Comparison of ENCODE assay signal across 27 cellular contexts in genomic region chr1:185696419-185697150, GRCh38. TPM values are rescaled to one million over a fixed set of nuclear protein-coding genes. Genes with fewer than 3 reads are reported as not detected.
DNase-seq lines count a peak whose midpoint lies in the region; ATAC-seq and TF ChIP-seq lines count a peak whose summit lies in the region.
"Had no signal": no experiment of that assay in that cellular context is flagged by ENCODE, and none has a peak within 500 bp of the region (broad histone marks: within the 10 kb centered on the region; RNA-seq: fewer than 3 reads in every experiment).

No MANE protein-coding gene starts in this region.

- no peak overlapping the region for H3K4me3 ChIP-seq in left lung
- H3K4me3 ChIP-seq in GM23338: no peak overlapping the region
- no peak overlapping the region for H3K4me3 ChIP-seq in tibial artery
- H3K4me3 ChIP-seq: breast epithelium, colonic mucosa, esophagus squamous epithelium, GM12878, spleen, tibial nerve had no signal

- H3K27ac Mint-ChIP-seq in GM23338: no peak overlapping the region
- H3K27ac Mint-ChIP-seq: CD8-positive, alpha-beta T cell; endodermal cell had no signal

- H3K9me2 ChIP-seq in GM23338 (ENCODE audit: insufficient read depth): no peaks in the 10 kb centered on the region

- no peak overlapping the region for H3K4me3 Mint-ChIP-seq in GM23338
- H3K4me3 Mint-ChIP-seq: CD8-positive, alpha-beta T cell; endodermal cell; naive B cell had no signal

- H3K9me3 ChIP-seq in left lung: no peaks in the 10 kb centered on the region
- H3K9me3 ChIP-seq in tibial artery: no peaks in the 10 kb centered on the region
- H3K9me3 ChIP-seq: breast epithelium, colonic mucosa, esophagus squamous epithelium, spleen, tibial nerve had no signal

- H3K4me2 ChIP-seq in GM23338: no peak overlapping the region
- H3K4me2 ChIP-seq: KMS-11 had no signal

- H3F3A ChIP-seq in GM23338 (replicated peaks; ENCODE audit: low read depth): no peaks in the 10 kb centered on the region

- H3K36me3 ChIP-seq in left lung: no peaks in the 10 kb centered on the region
- no peaks in the 10 kb centered on the region for H3K36me3 ChIP-seq in GM23338 (ENCODE audit: insufficient read depth)
- H3K36me3 ChIP-seq in tibial artery: no peaks in the 10 kb centered on the region
- H3K36me3 ChIP-seq: breast epithelium, colonic mucosa, esophagus squamous epithelium, spleen, tibial nerve had no signal

- H2AFZ ChIP-seq in GM23338: no peak overlapping the region

- H3K79me2 ChIP-seq in GM23338 (replicated peaks; ENCODE audit: insufficient read depth): no peaks in the 10 kb centered on the region

- no peaks in the 10 kb centered on the region for H4K20me1 ChIP-seq in GM23338 (replicated peaks; ENCODE audit: insufficient read depth)

- no peaks in the 10 kb centered on the region for H3K9me3 Mint-ChIP-seq in GM23338
- H3K9me3 Mint-ChIP-seq: CD8-positive, alpha-beta T cell; endodermal cell had no signal

- peaks cover 7% of the 10 kb centered on the region for H3K27me3 Mint-ChIP-seq in GM23338 (ENCODE audit: insufficient read depth, low read depth, poor library complexity)

- H3K27ac ChIP-seq in left lung (no peak overlapping the region), GM23338 (ENCODE audit: low read depth) (no peak overlapping the region), tibial artery (no peak overlapping the region)
- H3K27ac ChIP-seq: breast epithelium, colonic mucosa, esophagus squamous epithelium, KMS-11, spleen, tibial nerve had no signal

- H3K36me3 Mint-ChIP-seq in GM23338 (ENCODE audit: low read depth): no peaks in the 10 kb centered on the region
- H3K36me3 Mint-ChIP-seq: CD8-positive, alpha-beta T cell had no signal

- TF ChIP-seq CTCF in left lung (IDR thresholded peaks at IDR 0.05) (no peak), GM23338 (conservative IDR thresholded peaks at IDR 0.05; ENCODE audit: low read depth in 2 of 2) (no peak), tibial artery (IDR thresholded peaks at IDR 0.05) (no peak)

- DNase-seq in DMS53 (lab: John Stamatoyannopoulos, UW): peak; percentile 95
- peak; percentile 69 for DNase-seq in NCI-H1417 treated with DMSO at 0.1 percent for 48 hours (lab: John Stamatoyannopoulos, UW)
- peak; percentile 45 for DNase-seq in NCI-H748 treated with DMSO at 0.1 percent for 48 hours (lab: John Stamatoyannopoulos, UW)
- DNase-seq in left lung: no peak
- DNase-seq in dedifferentiated amniotic fluid mesenchymal stem cell (ENCODE audit: extremely low spot score): no peak
- no peak for DNase-seq in NCI-H526 (lab: John Stamatoyannopoulos, UW)
- no peak for DNase-seq in GM23338 (ENCODE audit: low spot score)
- no peak for DNase-seq in tibial artery
- DNase-seq: activated CD4-positive, alpha-beta T cell treated with anti-CD3 and anti-CD28 coated beads for 1 hour; activated naive CD4-positive, alpha-beta T cell; activated T-cell treated with anti-CD3 and anti-CD28 coated beads, Interleukin-2, amount 50 U/mL, for 1 hour; AML-193; amniotic stem cell; CD8-positive, alpha-beta T cell; colonic mucosa; endodermal cell; esophagus squamous epithelium; naive B cell; NCI-H2227 treated with DMSO at 0.1 percent for 48 hours; Right ventricle myocardium superior; spleen; stimulated activated CD4-positive, alpha-beta T cell treated with anti-CD3 and anti-CD28 coated beads, Interleukin-4, amount 100 ng/mL, for 24 hours; stimulated activated naive CD4-positive, alpha-beta T cell treated with Interleukin-2 at 50 U/mL for 16 hours had no signal

- peaks cover 0 to 18% of the 10 kb centered on the region in 2 donors for H3K4me1 ChIP-seq in left lung
- H3K4me1 ChIP-seq in GM23338 (ENCODE audit: insufficient read depth): peaks cover 4% of the 10 kb centered on the region
- H3K4me1 ChIP-seq in tibial artery: no peaks in the 10 kb centered on the region
- H3K4me1 ChIP-seq: breast epithelium, esophagus squamous epithelium had no signal

- H3K27me3 ChIP-seq in left lung (peaks cover 0 to 5% of the 10 kb centered on the region in 2 donors), GM23338 (ENCODE audit: insufficient read depth) (peaks cover 22% of the 10 kb centered on the region; the same call in 1 of the 2 replicates), tibial artery (no peaks in the 10 kb centered on the region)
- H3K27me3 ChIP-seq: colonic mucosa, esophagus squamous epithelium, tibial nerve had no signal

- peak; percentile 89 for ATAC-seq in left lung
- ATAC-seq in GM23338: no peak
- ATAC-seq: CD8-positive, alpha-beta T cell; GM12878 had no signal

- intact Hi-C loops in left lung (cut with DNase I) (no loop called here), tibial artery (cut with DNase I; ENCODE audit: low total_unique reads) (no loop called here)

- H3K4me1 Mint-ChIP-seq in GM23338: peaks cover 26% of the 10 kb centered on the region

TF ChIP-seq in GM23338, 12 proteins besides CTCF, POLR2A, EP300 and RAD21 (continues in another document):
- TF ChIP-seq, protein P1, sequence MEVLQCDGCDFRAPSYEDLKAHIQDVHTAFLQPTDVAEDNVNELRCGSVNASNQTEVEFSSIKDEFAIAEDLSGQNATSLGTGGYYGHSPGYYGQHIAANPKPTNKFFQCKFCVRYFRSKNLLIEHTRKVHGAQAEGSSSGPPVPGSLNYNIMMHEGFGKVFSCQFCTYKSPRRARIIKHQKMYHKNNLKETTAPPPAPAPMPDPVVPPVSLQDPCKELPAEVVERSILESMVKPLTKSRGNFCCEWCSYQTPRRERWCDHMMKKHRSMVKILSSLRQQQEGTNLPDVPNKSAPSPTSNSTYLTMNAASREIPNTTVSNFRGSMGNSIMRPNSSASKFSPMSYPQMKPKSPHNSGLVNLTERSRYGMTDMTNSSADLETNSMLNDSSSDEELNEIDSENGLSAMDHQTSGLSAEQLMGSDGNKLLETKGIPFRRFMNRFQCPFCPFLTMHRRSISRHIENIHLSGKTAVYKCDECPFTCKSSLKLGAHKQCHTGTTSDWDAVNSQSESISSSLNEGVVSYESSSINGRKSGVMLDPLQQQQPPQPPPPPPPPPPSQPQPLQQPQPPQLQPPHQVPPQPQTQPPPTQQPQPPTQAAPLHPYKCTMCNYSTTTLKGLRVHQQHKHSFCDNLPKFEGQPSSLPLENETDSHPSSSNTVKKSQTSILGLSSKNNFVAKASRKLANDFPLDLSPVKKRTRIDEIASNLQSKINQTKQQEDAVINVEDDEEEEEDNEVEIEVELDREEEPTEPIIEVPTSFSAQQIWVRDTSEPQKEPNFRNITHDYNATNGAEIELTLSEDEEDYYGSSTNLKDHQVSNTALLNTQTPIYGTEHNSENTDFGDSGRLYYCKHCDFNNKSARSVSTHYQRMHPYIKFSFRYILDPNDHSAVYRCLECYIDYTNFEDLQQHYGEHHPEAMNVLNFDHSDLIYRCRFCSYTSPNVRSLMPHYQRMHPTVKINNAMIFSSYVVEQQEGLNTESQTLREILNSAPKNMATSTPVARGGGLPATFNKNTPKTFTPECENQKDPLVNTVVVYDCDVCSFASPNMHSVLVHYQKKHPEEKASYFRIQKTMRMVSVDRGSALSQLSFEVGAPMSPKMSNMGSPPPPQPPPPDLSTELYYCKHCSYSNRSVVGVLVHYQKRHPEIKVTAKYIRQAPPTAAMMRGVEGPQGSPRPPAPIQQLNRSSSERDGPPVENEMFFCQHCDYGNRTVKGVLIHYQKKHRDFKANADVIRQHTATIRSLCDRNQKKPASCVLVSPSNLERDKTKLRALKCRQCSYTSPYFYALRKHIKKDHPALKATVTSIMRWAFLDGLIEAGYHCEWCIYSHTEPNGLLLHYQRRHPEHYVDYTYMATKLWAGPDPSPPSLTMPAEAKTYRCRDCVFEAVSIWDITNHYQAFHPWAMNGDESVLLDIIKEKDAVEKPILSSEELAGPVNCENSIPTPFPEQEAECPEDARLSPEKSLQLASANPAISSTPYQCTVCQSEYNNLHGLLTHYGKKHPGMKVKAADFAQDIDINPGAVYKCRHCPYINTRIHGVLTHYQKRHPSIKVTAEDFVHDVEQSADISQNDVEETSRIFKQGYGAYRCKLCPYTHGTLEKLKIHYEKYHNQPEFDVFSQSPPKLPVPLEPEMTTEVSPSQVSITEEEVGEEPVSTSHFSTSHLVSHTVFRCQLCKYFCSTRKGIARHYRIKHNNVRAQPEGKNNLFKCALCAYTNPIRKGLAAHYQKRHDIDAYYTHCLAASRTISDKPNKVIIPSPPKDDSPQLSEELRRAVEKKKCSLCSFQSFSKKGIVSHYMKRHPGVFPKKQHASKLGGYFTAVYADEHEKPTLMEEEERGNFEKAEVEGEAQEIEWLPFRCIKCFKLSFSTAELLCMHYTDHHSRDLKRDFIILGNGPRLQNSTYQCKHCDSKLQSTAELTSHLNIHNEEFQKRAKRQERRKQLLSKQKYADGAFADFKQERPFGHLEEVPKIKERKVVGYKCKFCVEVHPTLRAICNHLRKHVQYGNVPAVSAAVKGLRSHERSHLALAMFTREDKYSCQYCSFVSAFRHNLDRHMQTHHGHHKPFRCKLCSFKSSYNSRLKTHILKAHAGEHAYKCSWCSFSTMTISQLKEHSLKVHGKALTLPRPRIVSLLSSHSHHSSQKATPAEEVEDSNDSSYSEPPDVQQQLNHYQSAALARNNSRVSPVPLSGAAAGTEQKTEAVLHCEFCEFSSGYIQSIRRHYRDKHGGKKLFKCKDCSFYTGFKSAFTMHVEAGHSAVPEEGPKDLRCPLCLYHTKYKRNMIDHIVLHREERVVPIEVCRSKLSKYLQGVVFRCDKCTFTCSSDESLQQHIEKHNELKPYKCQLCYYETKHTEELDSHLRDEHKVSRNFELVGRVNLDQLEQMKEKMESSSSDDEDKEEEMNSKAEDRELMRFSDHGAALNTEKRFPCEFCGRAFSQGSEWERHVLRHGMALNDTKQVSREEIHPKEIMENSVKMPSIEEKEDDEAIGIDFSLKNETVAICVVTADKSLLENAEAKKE (CRISPR knock-in tag; IDR thresholded peaks at IDR 0.05): no peak
- no peak for TF ChIP-seq POLR2AphosphoS5 (IDR thresholded peaks at IDR 0.05; ENCODE audit: low read depth)
- no peak for TF ChIP-seq STAT1 (IDR thresholded peaks at IDR 0.05; ENCODE audit: unreplicated experiment)
- no peak for TF ChIP-seq JUNB (IDR thresholded peaks at IDR 0.05; ENCODE audit: unreplicated experiment)
- no peak for TF ChIP-seq ZNF114 (CRISPR knock-in tag; IDR thresholded peaks at IDR 0.05)
- TF ChIP-seq ZNF331 (CRISPR knock-in tag; IDR thresholded peaks at IDR 0.05; ENCODE audit: low read depth): no peak

RNA-seq across cellular contexts. Expression of gene HMCN1, which starts 37.6 kb away (rescaled TPM):
- total RNA-seq in left lung: 10 to 100 TPM; 24.0 to 91.0 TPM
- 8.7 and 17.2 TPM in 2 replicates for total RNA-seq in GM23338 (2014; rRNA removed; shearing (Covaris generic))
- polyA plus RNA-seq in GM23338 (2016; fragmentation: Nextera tagmentation; extraction: Ambion mirVana): 1.6 and 2.7 TPM in 2 replicates

Comparison
In these comparisons a context has a peak if more than half of its experiments do, and no peak if none do; other contexts are left out.
1. DNase-seq: peak in DMS53 (single experiment), NCI-H1417 treated with DMSO at 0.1 percent for 48 hours (single experiment) and NCI-H748 treated with DMSO at 0.1 percent for 48 hours (single experiment); none in left lung (0 of 2), dedifferentiated amniotic fluid mesenchymal stem cell (single experiment), NCI-H526 (0 of 2), GM23338 (single experiment) and tibial artery (0 of 2).